In genomic region chr2:207046642-207047213, GRCh38 we compare ENCODE assay signal across 8 cellular contexts.
DNase-seq lines count a peak whose midpoint lies in the region; ATAC-seq and TF ChIP-seq lines count a peak whose summit lies in the region.

No MANE protein-coding gene starts in this region.

- no peaks in the 10 kb centered on the region for H3K9me3 ChIP-seq in upper lobe of right lung

- peak; percentile 74 for DNase-seq in Ammon's horn (ENCODE audit: low spot score)
- peak in 1 of 2 experiments; percentile 72 for DNase-seq in HL-60 (ENCODE audit: low read depth in 1 of 2, low spot score in 1 of 2)
- DNase-seq in activated CD4-positive, alpha-beta T cell treated with anti-CD3 and anti-CD28 coated beads, Interleukin-2, amount 50 U/mL, for 24 hours (ENCODE audit: low read depth in 1 of 2, low spot score in 1 of 2) = peak; percentile 5 to 36
- no peak for DNase-seq in left cardiac atrium
- no peak for DNase-seq in upper lobe of right lung
- DNase-seq in dedifferentiated amniotic fluid mesenchymal stem cell (ENCODE audit: extremely low spot score) = no peak
- DNase-seq in hepatic stellate cell (ENCODE audit: low spot score) = no peak

- H3K4me1 ChIP-seq in upper lobe of right lung = peaks cover 4% of the 10 kb centered on the region

- peak overlapping the region; percentile 26 for H3K27ac ChIP-seq in HL-60 (replicated peaks)
- no peak overlapping the region for H3K27ac ChIP-seq in upper lobe of right lung

- ATAC-seq in left cardiac atrium (peak; percentile 55 to 71), upper lobe of right lung (peak; percentile 72), HG03442 (IDR thresholded peaks at IDR 0.05; ENCODE audit: unreplicated experiment) (no peak)

- no peaks in the 10 kb centered on the region for H3K27me3 ChIP-seq in HL-60 (ENCODE audit: insufficient read depth, poor library complexity, severe bottlenecking)
- no peaks in the 10 kb centered on the region for H3K27me3 ChIP-seq in upper lobe of right lung

- TF ChIP-seq CTCF in HL-60 (IDR thresholded peaks at IDR 0.05; ENCODE audit: insufficient read depth, low read length) (peak; percentile 2), upper lobe of right lung (IDR thresholded peaks at IDR 0.05) (peak; percentile 28)

- intact Hi-C loops in left cardiac atrium (cut with DNase I) = loop anchor here in 1 of 2 donors (5.0 kb wide), 1 partner anchor 426 kb away; no protein-coding TSS in a partner anchor
- intact Hi-C loops in upper lobe of right lung (cut with DNase I) = no loop called here

- no peaks in the 10 kb centered on the region for H3K36me3 ChIP-seq in upper lobe of right lung

- H3K4me3 ChIP-seq in HL-60 (replicated peaks; ENCODE audit: insufficient read depth, low read length) = no peak overlapping the region
- no peak overlapping the region for H3K4me3 ChIP-seq in upper lobe of right lung

Comparison
In these comparisons a context has a peak if more than half of its experiments do, and no peak if none do; other contexts are left out.
1. DNase-seq: peak in Ammon's horn (single experiment) and activated CD4-positive, alpha-beta T cell treated with anti-CD3 and anti-CD28 coated beads, Interleukin-2, amount 50 U/mL, for 24 hours (2 of 2); none in left cardiac atrium (single experiment), upper lobe of right lung (single experiment), dedifferentiated amniotic fluid mesenchymal stem cell (single experiment) and hepatic stellate cell (single experiment).